Comparison of ENCODE assay signal across 8 cellular contexts in genomic region chr6:168865-169455, GRCh38.
DNase-seq lines count a peak whose midpoint lies in the region; ATAC-seq and TF ChIP-seq lines count a peak whose summit lies in the region.
"Had no signal": no experiment of that assay in that cellular context is flagged by ENCODE, and none has a peak within 500 bp of the region (broad histone marks: within the 10 kb centered on the region; RNA-seq: fewer than 3 reads in every experiment).

No MANE protein-coding gene starts in this region.

- no peaks in the 10 kb centered on the region for H3K79me2 ChIP-seq in hepatocyte

- no peak for ATAC-seq in HG02973 (IDR thresholded peaks at IDR 0.05; ENCODE audit: unreplicated experiment)

- H3K4me2 ChIP-seq in hepatocyte, result no peak overlapping the region

- intact Hi-C loops in thyroid gland (cut with DNase I), result no loop called here

- no peaks in the 10 kb centered on the region for H4K20me1 ChIP-seq in hepatocyte (ENCODE audit: insufficient read depth, poor library complexity, severe bottlenecking)

- no peak for TF ChIP-seq POLR2A in NB4 (IDR thresholded peaks at IDR 0.05; ENCODE audit: extremely low read depth, insufficient read length)
- no peak for TF ChIP-seq POLR2A in thyroid gland (IDR thresholded peaks at IDR 0.05)

- H2AFZ ChIP-seq in hepatocyte, result no peak overlapping the region

- no peak overlapping the region for H3K27ac ChIP-seq in hepatocyte
- no peak overlapping the region for H3K27ac ChIP-seq in thyroid gland
- H3K27ac ChIP-seq: skin epidermis had no signal

- no peak overlapping the region for H3K4me3 ChIP-seq in GM12865 (ENCODE audit: low read depth, low read length)
- H3K4me3 ChIP-seq in NB4 (ENCODE audit: low read depth, low read length), result no peak overlapping the region
- no peak overlapping the region for H3K4me3 ChIP-seq in WI38 (ENCODE audit: low read depth, low read length)
- no peak overlapping the region for H3K4me3 ChIP-seq in hepatocyte
- no peak overlapping the region for H3K4me3 ChIP-seq in thyroid gland (replicated peaks in 1 of 3)
- H3K4me3 ChIP-seq: skin epidermis had no signal

- H3K9me3 ChIP-seq in hepatocyte (ENCODE audit: low read depth) (no peaks in the 10 kb centered on the region), thyroid gland (no peaks in the 10 kb centered on the region)

- DNase-seq in GM12865 (ENCODE audit: low read depth), result peak; percentile 55
- DNase-seq in NB4 (ENCODE audit: low read depth), result peak; percentile 61
- DNase-seq in hepatocyte (ENCODE audit: low spot score), result peak; percentile 62
- no peak for DNase-seq in thyroid gland
- no peak for DNase-seq in NCI-H128 (lab: John Stamatoyannopoulos, UW; ENCODE audit: unreplicated experiment)

- H3K36me3 ChIP-seq in hepatocyte (replicated peaks; ENCODE audit: insufficient read depth, low read depth), result no peaks in the 10 kb centered on the region
- H3K36me3 ChIP-seq in thyroid gland, result no peaks in the 10 kb centered on the region

- no peaks in the 10 kb centered on the region for H3K9me2 ChIP-seq in hepatocyte (replicated peaks; ENCODE audit: insufficient read depth)

- H3K4me1 ChIP-seq in hepatocyte (ENCODE audit: insufficient read depth) (no peaks in the 10 kb centered on the region), thyroid gland (no peaks in the 10 kb centered on the region)

- peak; percentile 47 for TF ChIP-seq CTCF in GM12865 (IDR thresholded peaks at IDR 0.05; ENCODE audit: insufficient read depth, low read depth, low read length, missing control alignments)
- peak; percentile 40 for TF ChIP-seq CTCF in NB4 (IDR thresholded peaks at IDR 0.05; ENCODE audit: low read depth, low read length)
- TF ChIP-seq CTCF in WI38 (IDR thresholded peaks at IDR 0.05; ENCODE audit: low read depth, low read length), result peak; percentile 38; the same call in 1 of the 2 replicates
- TF ChIP-seq CTCF in hepatocyte (IDR thresholded peaks at IDR 0.05; ENCODE audit: poor library complexity), result peak; percentile 75
- peak; percentile 29 to 63 (median 48) for TF ChIP-seq CTCF in thyroid gland (IDR thresholded peaks at IDR 0.05)

- H3K27me3 ChIP-seq in hepatocyte, result peaks cover 5% of the 10 kb centered on the region
- H3K27me3 ChIP-seq in thyroid gland, result no peaks in the 10 kb centered on the region

- WGBS in hepatocyte (ENCODE audit: low lambda C conversion rate, missing lambda C conversion rate), result 31% methylated on average over 3 of the region's 3 CpGs
- 34 to 35% methylated on average over 3 of the region's 3 CpGs for WGBS in thyroid gland, 2 donors

Comparison
In these comparisons a context has a peak if more than half of its experiments do, and no peak if none do; other contexts are left out.
1. DNase-seq: peak in GM12865 (single experiment), NB4 (single experiment) and hepatocyte (single experiment); none in thyroid gland (0 of 2) and NCI-H128 (single experiment).
2. Peak in every context shown above with its lines, with median percentiles within 50 percentile points of each other: CTCF ChIP-seq.